Comparison of ENCODE assay signal across 8 cellular contexts in genomic region chrX:130401415-130402210, GRCh38. TPM values are rescaled to one million over a fixed set of nuclear protein-coding genes. Genes with fewer than 3 reads are reported as not detected.
A peak's percentile ranks its signal among the peaks of the same experiment; 100 is the strongest.
DNase-seq lines count a peak whose midpoint lies in the region; ATAC-seq and TF ChIP-seq lines count a peak whose summit lies in the region.

Gene RBMX2, plus strand, starts transcription at chrX:130401987. Its CDS starts 46 bp downstream, at chrX:130402033.

- H3K9me3 ChIP-seq in NT2/D1 (ENCODE audit: insufficient read depth, low read length): no peaks in the 10 kb centered on the region

- no peaks in the 10 kb centered on the region for H3K4me1 ChIP-seq in NT2/D1 (ENCODE audit: insufficient read depth, insufficient read length)

- peaks cover 7% of the 10 kb centered on the region for H3K4me1 Mint-ChIP-seq in mesothelial cell of epicardium

- TF ChIP-seq CTCF in mesothelial cell of epicardium (IDR thresholded peaks at IDR 0.05; ENCODE audit: unreplicated experiment): no peak

- peaks cover 4% of the 10 kb centered on the region for H3K9me3 Mint-ChIP-seq in mesothelial cell of epicardium

- H3K27me3 Mint-ChIP-seq in mesothelial cell of epicardium (ENCODE audit: low read depth): peaks cover 25% of the 10 kb centered on the region

- no peaks in the 10 kb centered on the region for H3K27me3 ChIP-seq in NT2/D1 (ENCODE audit: insufficient read depth, insufficient read length)

- peak within 1 kb of the TSS; percentile 56 for H3K4me3 ChIP-seq in NT2/D1 (ENCODE audit: insufficient read length, low read depth)

- peaks cover 15% of the 10 kb centered on the region for H3K36me3 ChIP-seq in NT2/D1 (ENCODE audit: insufficient read depth, insufficient read length, low read length)

- peak; percentile 86 for ATAC-seq in GM21360 (IDR thresholded peaks at IDR 0.05; ENCODE audit: unreplicated experiment)

- DNase-seq in Caki2 (ENCODE audit: low read depth) (peak; percentile 64), HT-29 (ENCODE audit: low spot score) (peak; percentile 80), NT2/D1 (ENCODE audit: low read depth, low spot score) (peak; percentile 33), mesothelial cell of epicardium (ENCODE audit: low spot score in 2 of 2, unreplicated experiment in 2 of 2) (peak; percentile 50 to 73)
- DNase-seq in activated CD8-positive, alpha-beta memory T cell treated with anti-CD3 and anti-CD28 coated beads, Interleukin-2, amount 50 U/mL, for 4 hours: peak; percentile 66
- DNase-seq in stimulated activated CD8-positive, alpha-beta memory T cell treated with anti-CD3 and anti-CD28 coated beads, Interleukin-2, amount 100 ng/mL, for 1 hour (ENCODE audit: low read depth in 2 of 2): peak; percentile 34 to 36

- peak within 1 kb of the TSS; percentile 85 for H3K9ac ChIP-seq in NT2/D1 (ENCODE audit: insufficient read length, low read depth)

- H3K36me3 Mint-ChIP-seq in mesothelial cell of epicardium: peaks cover 10% of the 10 kb centered on the region

- peak within 1 kb of the TSS; percentile 93 for H3K27ac Mint-ChIP-seq in mesothelial cell of epicardium

- H3K4me3 Mint-ChIP-seq in mesothelial cell of epicardium: peak within 1 kb of the TSS; percentile 83

- in situ Hi-C loops in Caki2 (cut with HindIII; ENCODE audit: low pct_unique_long_range_greater_than_20kb, low sequenced_read_pairs): no loop called here
- in situ Hi-C loops in endometrial microvascular endothelial cells (cut with HindIII; ENCODE audit: inconsistent ontology term, low pct_unique_long_range_greater_than_20kb, low sequenced_read_pairs): no loop called here

RNA-seq across cellular contexts. Expression of gene RBMX2, which starts in this region (rescaled TPM):
- 23.9 and 40.7 TPM in 2 replicates for total RNA-seq in Caki2 (2014; rRNA removed; shearing (Covaris generic); ENCODE audit: low replicate concordance)
- 16.5 and 19.5 TPM in 2 replicates for total RNA-seq in HT-29 (2014; rRNA removed; shearing (Covaris generic))
- 11.5 TPM for total RNA-seq in endometrial microvascular endothelial cells (ENCODE audit: inconsistent ontology term)
- total RNA-seq in mesothelial cell of epicardium: 22.8 to 25.1 TPM (median 24.8 TPM) in 3 replicates

Comparison
In these comparisons a context has a peak if more than half of its experiments do, and no peak if none do; other contexts are left out.
1. Peak in every context shown above with its lines: DNase-seq, ATAC-seq and H3K4me3 ChIP-seq.